8 cellular contexts compared by ENCODE assay signal in the genomic region with DNA sequence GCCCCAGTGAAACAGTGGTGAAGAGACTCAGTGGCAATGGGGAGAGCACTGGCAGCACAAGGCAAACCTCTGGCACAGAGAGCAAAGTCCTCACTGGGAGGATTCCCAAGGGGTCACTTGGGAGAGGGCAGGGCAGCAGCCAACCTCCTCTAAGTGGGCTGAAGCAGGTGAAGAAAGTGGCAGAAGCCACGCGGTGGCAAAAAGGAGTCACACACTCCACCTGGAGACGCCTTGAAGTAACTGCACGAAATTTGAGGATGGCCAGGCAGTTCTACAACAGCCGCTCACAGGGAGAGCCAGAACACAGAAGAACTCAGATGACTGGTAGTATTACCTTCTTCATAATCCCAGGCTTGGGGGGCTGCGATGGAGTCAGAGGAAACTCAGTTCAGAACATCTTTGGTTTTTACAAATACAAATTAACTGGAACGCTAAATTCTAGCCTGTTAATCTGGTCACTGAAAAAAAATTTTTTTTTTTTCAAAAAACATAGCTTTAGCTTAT. TPM values are rescaled to one million over a fixed set of nuclear protein-coding genes. Genes with fewer than 3 reads are reported as not detected.
DNase-seq lines count a peak whose midpoint lies in the region; ATAC-seq and TF ChIP-seq lines count a peak whose summit lies in the region.

No MANE protein-coding gene starts in this region.

- H3K4me1 ChIP-seq in BE2C: no peaks in the 10 kb centered on the region

- peaks cover 44% of the 10 kb centered on the region for H3K4me1 Mint-ChIP-seq in activated CD4-positive, alpha-beta memory T cell treated with anti-CD3 and anti-CD28 coated beads, Interleukin-2, amount 10 ng/mL, durations not matched to agents 7 days and 5 days
- H3K4me1 Mint-ChIP-seq in naive B cell: peaks cover 63 to 95% (median 77%) of the 10 kb centered on the region in 3 donors

- H3K36me3 Mint-ChIP-seq in activated CD4-positive, alpha-beta memory T cell treated with anti-CD3 and anti-CD28 coated beads, Interleukin-2, amount 10 ng/mL, durations not matched to agents 7 days and 5 days (ENCODE audit: low read depth): no peaks in the 10 kb centered on the region
- H3K36me3 Mint-ChIP-seq in naive B cell: peaks cover 6 to 14% of the 10 kb centered on the region in 2 donors

- peak; percentile 57 for ATAC-seq in GM18520 (IDR thresholded peaks at IDR 0.05; ENCODE audit: unreplicated experiment)
- peak; percentile 86 for ATAC-seq in HG03064 (IDR thresholded peaks at IDR 0.05; ENCODE audit: low read depth, unreplicated experiment)
- ATAC-seq in naive B cell (ENCODE audit: low read depth in 2 of 2): peak; percentile 62 to 64

- CTCF ChIA-PET in activated CD4-positive, alpha-beta memory T cell treated with anti-CD3 and anti-CD28 coated beads, Interleukin-2, amount 10 ng/mL, durations not matched to agents 7 days and 5 days (lab: Charles Lee): interaction anchor here (0.6 to 8.8 kb wide), 26 partner anchors 9 to 772 kb away, joined by 3 to 379 read pairs (median 5); no protein-coding TSS in a partner anchor

- POLR2A ChIA-PET in activated CD4-positive, alpha-beta memory T cell treated with anti-CD3 and anti-CD28 coated beads, Interleukin-2, amount 10 ng/mL, durations not matched to agents 7 days and 5 days (lab: Charles Lee): interaction anchor here (1.2 to 5.2 kb wide), 2 partner anchors 30 to 164 kb away, joined by 5 to 48 read pairs; no protein-coding TSS in a partner anchor

- peaks cover 23% of the 10 kb centered on the region for H3K27me3 ChIP-seq in BE2C

- H3K9me3 Mint-ChIP-seq in activated CD4-positive, alpha-beta memory T cell treated with anti-CD3 and anti-CD28 coated beads, Interleukin-2, amount 10 ng/mL, durations not matched to agents 7 days and 5 days: no peaks in the 10 kb centered on the region
- H3K9me3 Mint-ChIP-seq in naive B cell: no peaks in the 10 kb centered on the region

- no peaks in the 10 kb centered on the region for H3K36me3 ChIP-seq in BE2C

- DNase-seq in BE2C (peak; percentile 19), NCI-H460 (ENCODE audit: extremely low read depth, low read depth) (peak; percentile 91), epithelial cell of esophagus (ENCODE audit: low read depth) (peak; percentile 85), naive B cell (peak; percentile 67), stromal cell of bone marrow (ENCODE audit: low read depth) (peak; percentile 74)
- peak; percentile 70 for DNase-seq in activated CD4-positive, alpha-beta memory T cell treated with anti-CD3 and anti-CD28 coated beads, Interleukin-2, amount 10 ng/mL, durations not matched to agents 7 days and 5 days

- H3K4me3 ChIP-seq in BE2C (ENCODE audit: low read depth, low read length): no peak overlapping the region
- H3K4me3 ChIP-seq in epithelial cell of esophagus (ENCODE audit: low read length): no peak overlapping the region

- peak overlapping the region; percentile 66 for H3K27ac Mint-ChIP-seq in activated CD4-positive, alpha-beta memory T cell treated with anti-CD3 and anti-CD28 coated beads, Interleukin-2, amount 10 ng/mL, durations not matched to agents 7 days and 5 days
- H3K27ac Mint-ChIP-seq in naive B cell: peak overlapping the region; percentile 89 to 99 (median 97)

- TF ChIP-seq CTCF in BE2C (IDR thresholded peaks at IDR 0.05; ENCODE audit: low read depth, low read length) (peak; percentile 41), epithelial cell of esophagus (IDR thresholded peaks at IDR 0.05; ENCODE audit: insufficient read depth, low read depth, low read length, missing control alignments) (peak; percentile 77)

- peak overlapping the region; percentile 61 for H3K4me3 Mint-ChIP-seq in activated CD4-positive, alpha-beta memory T cell treated with anti-CD3 and anti-CD28 coated beads, Interleukin-2, amount 10 ng/mL, durations not matched to agents 7 days and 5 days
- peak overlapping the region; percentile 86 to 95 (median 92) for H3K4me3 Mint-ChIP-seq in naive B cell

- H3K27me3 Mint-ChIP-seq in activated CD4-positive, alpha-beta memory T cell treated with anti-CD3 and anti-CD28 coated beads, Interleukin-2, amount 10 ng/mL, durations not matched to agents 7 days and 5 days: peaks cover 30% of the 10 kb centered on the region
- no peaks in the 10 kb centered on the region for H3K27me3 Mint-ChIP-seq in naive B cell

- no peaks in the 10 kb centered on the region for H3K9me3 ChIP-seq in BE2C

RNA-seq across cellular contexts. Expression of a gene that starts 0.6 kb away (rescaled TPM):
- not detected for polyA plus RNA-seq in BE2C (2012; ENCODE audit: insufficient read depth, insufficient read length, low read depth)
- 207 and 227 TPM in 2 replicates for total RNA-seq in NCI-H460 (2014; rRNA removed; shearing (Covaris generic))
- polyA plus RNA-seq in NCI-H460 (2014; cell fraction: nucleus; rRNA removed): 86.2 and 111 TPM in 2 replicates
- under 1 TPM; 0.40 to 0.53 TPM for total RNA-seq in activated CD4-positive, alpha-beta memory T cell treated with anti-CD3 and anti-CD28 coated beads, Interleukin-2, amount 10 ng/mL, durations not matched to agents 7 days and 5 days
- polyA plus RNA-seq in naive B cell (ENCODE audit: low read depth in 6 of 6): 10 to 100 TPM in 3 of 6 donors, 1 to 10 TPM in 3; 6.1 to 35.9 (median 9.4) TPM

Comparison
In these comparisons a context has a peak if more than half of its experiments do, and no peak if none do; other contexts are left out.
1. DNase-seq: peak in every context shown above with its lines; median percentile 91 in NCI-H460; 85 in epithelial cell of esophagus; 74 in stromal cell of bone marrow; 70 in activated CD4-positive, alpha-beta memory T cell treated with anti-CD3 and anti-CD28 coated beads, Interleukin-2, amount 10 ng/mL, durations not matched to agents 7 days and 5 days; 67 in naive B cell; 19 in BE2C.
2. RNA of a gene that starts 0.6 kb away (total RNA-seq): 207 to 227 TPM in NCI-H460; 0.40 to 0.53 TPM in activated CD4-positive, alpha-beta memory T cell treated with anti-CD3 and anti-CD28 coated beads, Interleukin-2, amount 10 ng/mL, durations not matched to agents 7 days and 5 days; every median in the first group is over 100 times any median in the second.
3. Peak in every context shown above with its lines, with median percentiles within 50 percentile points of each other: ATAC-seq.